25 cellular contexts compared by ENCODE assay signal in genomic region chr13:34764246-34764645, GRCh38.
DNase-seq lines count a peak whose midpoint lies in the region; ATAC-seq, FAIRE-seq and TF ChIP-seq lines count a peak whose summit lies in the region.
"Had no signal": no experiment of that assay in that cellular context is flagged by ENCODE, and none has a peak within 500 bp of the region (broad histone marks: within the 10 kb centered on the region; RNA-seq: fewer than 3 reads in every experiment).

No MANE protein-coding gene starts in this region.

- H3K4me3 ChIP-seq in PC-3 (ENCODE audit: low read length) = no peak overlapping the region
- H3K4me3 ChIP-seq in kidney epithelial cell (ENCODE audit: low read depth, low read length) = no peak overlapping the region
- no peak overlapping the region for H3K4me3 ChIP-seq in trophoblast cell (ENCODE audit: low read depth, low read length)
- H3K4me3 ChIP-seq in tibial artery = no peak overlapping the region
- H3K4me3 ChIP-seq: HAP-1 had no signal

- H3K4me2 ChIP-seq in PC-3 (ENCODE audit: low read length) = peak overlapping the region; percentile 12; the same call in 1 of the 2 replicates
- H3K4me2 ChIP-seq in trophoblast cell (ENCODE audit: low read length) = no peak overlapping the region
- H3K4me2 ChIP-seq: SK-N-SH had no signal

- H2AFZ ChIP-seq in PC-3 (ENCODE audit: low read length) (peak overlapping the region; percentile 35), trophoblast cell (ENCODE audit: insufficient read depth, low read length, poor library complexity) (no peak overlapping the region)

- H3K9me3 ChIP-seq in PC-3 (ENCODE audit: low read length) (no peaks in the 10 kb centered on the region), trophoblast cell (ENCODE audit: insufficient read depth, low read depth, low read length) (peaks cover 2% of the 10 kb centered on the region), tibial artery (no peaks in the 10 kb centered on the region)
- H3K9me3 ChIP-seq: HAP-1, SK-N-SH had no signal

- H3K36me3 Mint-ChIP-seq in CD14-positive monocyte = no peaks in the 10 kb centered on the region

- H4K20me1 ChIP-seq in PC-3 (ENCODE audit: low read length) = no peaks in the 10 kb centered on the region

- peaks cover 2 to 13% (median 6%) of the 10 kb centered on the region in 7 donors for H3K9me3 Mint-ChIP-seq in CD14-positive monocyte

- H3K23ac ChIP-seq in trophoblast cell (ENCODE audit: low read length) = no peak overlapping the region

- H3K36me3 ChIP-seq in PC-3 (ENCODE audit: low read depth, low read length) (no peaks in the 10 kb centered on the region), kidney epithelial cell (ENCODE audit: control insufficient read depth, insufficient read depth, low read length) (no peaks in the 10 kb centered on the region), trophoblast cell (ENCODE audit: control insufficient read depth in 1 of 2, insufficient read depth in 2 of 2, low read length in 2 of 2) (no peaks in the 10 kb centered on the region), tibial artery (no peaks in the 10 kb centered on the region)
- H3K36me3 ChIP-seq: HAP-1 had no signal

- CTCF ChIA-PET in PC-3 (lab: Charles Lee) = no interaction called here

- peak overlapping the region; percentile 9; the same call in 1 of the 2 replicates for H3K9ac ChIP-seq in PC-3 (ENCODE audit: low read length)
- no peak overlapping the region for H3K9ac ChIP-seq in trophoblast cell (ENCODE audit: low read length)
- H3K9ac ChIP-seq: SK-N-SH had no signal

- peaks cover 4% of the 10 kb centered on the region for H3K79me1 ChIP-seq in trophoblast cell (ENCODE audit: low read length)

- no CpG with 5 or more reads among the region's 2 CpGs for WGBS in trophoblast cell (ENCODE audit: extremely low coverage, insufficient coverage, insufficient read length)

- no peak overlapping the region for H3K27ac Mint-ChIP-seq in CD14-positive monocyte
- H3K27ac Mint-ChIP-seq: B cell, HFFc6 had no signal

- ATAC-seq in PC-3 = peak; percentile 35
- ATAC-seq: HepG2 had no signal

- H3K18ac ChIP-seq in trophoblast cell (ENCODE audit: low read length) = no peak overlapping the region

- no TSS peak for BruUV-seq in PC-3 (replicated peaks; lab: Mats Ljungman, UMichigan)

- no peaks in the 10 kb centered on the region for H3F3A ChIP-seq in PC-3 (ENCODE audit: low read length, unreplicated experiment)

- H4K12ac ChIP-seq in trophoblast cell (ENCODE audit: low read depth, low read length) = no peak overlapping the region

- H3K14ac ChIP-seq in trophoblast cell (ENCODE audit: low read length) = no peak overlapping the region

- no peak overlapping the region for H3K4ac ChIP-seq in trophoblast cell (ENCODE audit: low read depth, low read length)

- H3K27ac ChIP-seq in PC-3 (ENCODE audit: low read length) (peak overlapping the region; percentile 77), trophoblast cell (ENCODE audit: low read depth, low read length) (no peak overlapping the region), tibial artery (no peak overlapping the region)

- no peak overlapping the region for H2BK5ac ChIP-seq in trophoblast cell (ENCODE audit: low read depth, low read length, poor library complexity)

- TF ChIP-seq CTCF in PC-3 (conservative IDR thresholded peaks at IDR 0.05; ENCODE audit: low read depth, low read length) (no peak), kidney epithelial cell (IDR thresholded peaks at IDR 0.05; ENCODE audit: insufficient read depth, low read length, poor library complexity, severe bottlenecking) (no peak), tibial artery (IDR thresholded peaks at IDR 0.05) (no peak), CD14-positive monocyte (IDR thresholded peaks at IDR 0.05) (no peak)

- no peak overlapping the region for H4K91ac ChIP-seq in trophoblast cell (ENCODE audit: low read depth, low read length)

- H3K9me2 ChIP-seq in PC-3 (replicated peaks; ENCODE audit: low read length) = no peaks in the 10 kb centered on the region
- H3K9me2 ChIP-seq: SK-N-SH had no signal

- no peak for FAIRE-seq in frontal cortex (lab: Jason Lieb, UNC)
- FAIRE-seq: GM12891, HepG2 had no signal

- H3K27me3 ChIP-seq in PC-3 (ENCODE audit: low read length) (no peaks in the 10 kb centered on the region), kidney epithelial cell (ENCODE audit: control insufficient read depth, insufficient read depth, low read length) (no peaks in the 10 kb centered on the region), trophoblast cell (ENCODE audit: insufficient read depth, low read length) (no peaks in the 10 kb centered on the region), tibial artery (no peaks in the 10 kb centered on the region)

- intact Hi-C loops in PC-3 (cut with micrococcal nuclease) = no loop called here
- intact Hi-C loops in tibial artery (cut with DNase I; ENCODE audit: low total_unique reads) = no loop called here
- intact Hi-C loops in CD14-positive monocyte (cut with micrococcal nuclease) = no loop called here

- H3K4me1 ChIP-seq in PC-3 (ENCODE audit: insufficient read depth, low read length) (peaks cover 16% of the 10 kb centered on the region), trophoblast cell (ENCODE audit: control insufficient read depth in 1 of 2, insufficient read depth in 2 of 2, low read length in 2 of 2) (no peaks in the 10 kb centered on the region), tibial artery (peaks cover 0 to 12% (median 0%) of the 10 kb centered on the region in 4 donors)
- H3K4me1 ChIP-seq: HAP-1 had no signal

- H3K79me2 ChIP-seq in PC-3 (ENCODE audit: low read length) (no peaks in the 10 kb centered on the region), trophoblast cell (ENCODE audit: control insufficient read depth, insufficient read depth, low read length, poor library complexity) (no peaks in the 10 kb centered on the region)

- no peak overlapping the region for H2BK120ac ChIP-seq in trophoblast cell (ENCODE audit: insufficient read depth, low read length, poor library complexity)

- DNase-seq in PC-3 = peak; percentile 81
- peak; percentile 45 for DNase-seq in kidney epithelial cell (ENCODE audit: low read depth)
- peak; percentile 42 to 84 for DNase-seq in trophoblast cell
- DNase-seq in frontal cortex (ENCODE audit: low spot score in 2 of 2) = no peak
- no peak for DNase-seq in NCI-H1436 (lab: John Stamatoyannopoulos, UW)
- DNase-seq in tibial artery = no peak
- no peak for DNase-seq in CD14-positive monocyte (ENCODE audit: low spot score)
- DNase-seq: Calu3, DMS79 treated with DMSO at 0.1 percent for 48 hours, GF-D8, GOT3, HFFc6, Karpas-422, MV-4-11, NCI-H1105, NCI-H146, NCI-H1930, NCI-H446, NCI-H524 treated with DMSO at 0.1 percent for 48 hours, NCI-H774, SK-N-SH had no signal

- POLR2A ChIA-PET in PC-3 (lab: Charles Lee; ENCODE audit: unreplicated experiment) = no interaction called here

- H3K27me3 Mint-ChIP-seq in CD14-positive monocyte (ENCODE audit: low read depth in 3 of 3) = no peaks in the 10 kb centered on the region
- H3K27me3 Mint-ChIP-seq: B cell had no signal

- H2AK5ac ChIP-seq in trophoblast cell (ENCODE audit: low read length) = no peak overlapping the region

- no peaks in the 10 kb centered on the region for H3K4me1 Mint-ChIP-seq in CD14-positive monocyte
- H3K4me1 Mint-ChIP-seq: B cell had no signal

- H4K8ac ChIP-seq in trophoblast cell (ENCODE audit: low read depth, low read length) = no peak overlapping the region

- H2BK12ac ChIP-seq in trophoblast cell (ENCODE audit: low read length) = no peak overlapping the region

- H3K4me3 Mint-ChIP-seq in CD14-positive monocyte = no peak overlapping the region
- H3K4me3 Mint-ChIP-seq: B cell, HFFc6 had no signal

Comparison
In these comparisons a context has a peak if more than half of its experiments do, and no peak if none do; other contexts are left out.
1. DNase-seq: peak in PC-3 (single experiment), kidney epithelial cell (single experiment) and trophoblast cell (2 of 2); none in frontal cortex (0 of 2), NCI-H1436 (single experiment), tibial artery (0 of 2) and CD14-positive monocyte (single experiment).